ENCODE assay signal across 19 cellular contexts in genomic region chr15:25764980-25765735, GRCh38.
DNase-seq lines count a peak whose midpoint lies in the region; ATAC-seq and TF ChIP-seq lines count a peak whose summit lies in the region.
"Had no signal": no experiment of that assay in that cellular context is flagged by ENCODE, and none has a peak within 500 bp of the region (broad histone marks: within the 10 kb centered on the region; RNA-seq: fewer than 3 reads in every experiment).

No MANE protein-coding gene starts in this region.

- TF ChIP-seq CTCF in natural killer cell (IDR thresholded peaks at IDR 0.05) (no peak), chondrocyte (IDR thresholded peaks at IDR 0.05) (no peak), lung (IDR thresholded peaks at IDR 0.05; ENCODE audit: control extremely low read depth, extremely low read depth) (no peak), parathyroid adenoma (IDR thresholded peaks at IDR 0.05) (no peak), gastrocnemius medialis (IDR thresholded peaks at IDR 0.05 in 4 of 5, conservative IDR thresholded peaks at IDR 0.05 in 1 of 5) (no peak)

- no peak overlapping the region for H3K9ac ChIP-seq in parathyroid adenoma

- no peak overlapping the region for H3K4me3 ChIP-seq in lung
- no peak overlapping the region for H3K4me3 ChIP-seq in parathyroid adenoma (ENCODE audit: low read depth, low read length)
- no peak overlapping the region for H3K4me3 ChIP-seq in gastrocnemius medialis

- no peak overlapping the region for H3K4me3 Mint-ChIP-seq in natural killer cell
- no peak overlapping the region for H3K4me3 Mint-ChIP-seq in natural killer cell treated with Interleukin-12 subunit alpha and Interleukin-12 subunit beta and Interleukin-15 and Interleukin-18, amount 100 ng/mL, for 72 hours
- no peak overlapping the region for H3K4me3 Mint-ChIP-seq in chondrocyte (ENCODE audit: unreplicated experiment)
- H3K4me3 Mint-ChIP-seq: CD4-positive, alpha-beta T cell; IgD-negative memory B cell had no signal

- 87 to 91% methylated on average over 14 of the region's 14 CpGs for WGBS in lung, 2 donors

- no peaks in the 10 kb centered on the region for H3K4me1 ChIP-seq in lung (ENCODE audit: control insufficient read depth in 2 of 2, insufficient read depth in 2 of 2, low read length in 2 of 2)
- peaks cover 6% of the 10 kb centered on the region for H3K4me1 ChIP-seq in parathyroid adenoma
- H3K4me1 ChIP-seq in gastrocnemius medialis, result peaks cover 0 to 4% of the 10 kb centered on the region in 2 donors

- DNase-seq in natural killer cell (no peak), chondrocyte (ENCODE audit: low spot score) (no peak), lung (ENCODE audit: low spot score) (peak; percentile 20), NCI-H187 treated with DMSO at 0.1 percent for 48 hours (lab: John Stamatoyannopoulos, UW) (no peak), gastrocnemius medialis (no peak), NCI-H345 (lab: John Stamatoyannopoulos, UW) (no peak)
- DNase-seq in natural killer cell treated with Interleukin-12 subunit alpha and Interleukin-12 subunit beta and Interleukin-15 and Interleukin-18, amount 100 ng/mL, for 72 hours (ENCODE audit: low spot score), result no peak
- DNase-seq: ACHN; Calu3; CD4-positive, alpha-beta T cell; DMS79 treated with DMSO at 0.1 percent for 48 hours; GF-D8; GOT3; H7 had no signal

- H3K4me1 Mint-ChIP-seq in natural killer cell (peaks cover 35 to 52% of the 10 kb centered on the region in 2 donors), chondrocyte (ENCODE audit: low read depth) (peaks cover 82% of the 10 kb centered on the region)
- H3K4me1 Mint-ChIP-seq in natural killer cell treated with Interleukin-12 subunit alpha and Interleukin-12 subunit beta and Interleukin-15 and Interleukin-18, amount 100 ng/mL, for 72 hours (ENCODE audit: low read depth in 2 of 2), result peaks cover 16 to 31% of the 10 kb centered on the region in 2 donors
- H3K4me1 Mint-ChIP-seq: IgD-negative memory B cell had no signal

- in situ Hi-C loops in gastrocnemius medialis (cut with MboI; ENCODE audit: low sequenced_read_pairs in 4 of 4), result no loop called here

- H3K36me3 Mint-ChIP-seq in natural killer cell, result peaks cover 5% of the 10 kb centered on the region
- H3K36me3 Mint-ChIP-seq in natural killer cell treated with Interleukin-12 subunit alpha and Interleukin-12 subunit beta and Interleukin-15 and Interleukin-18, amount 100 ng/mL, for 72 hours, result peaks cover 5% of the 10 kb centered on the region
- peaks cover 42% of the 10 kb centered on the region for H3K36me3 Mint-ChIP-seq in chondrocyte (ENCODE audit: low read depth)

- H3K27ac Mint-ChIP-seq in natural killer cell (peak overlapping the region; percentile 19 to 44), chondrocyte (ENCODE audit: unreplicated experiment) (peak overlapping the region; percentile 52)
- H3K27ac Mint-ChIP-seq in natural killer cell treated with Interleukin-12 subunit alpha and Interleukin-12 subunit beta and Interleukin-15 and Interleukin-18, amount 100 ng/mL, for 72 hours, result peak overlapping the region in 1 of 2 donors; percentile 2
- H3K27ac Mint-ChIP-seq: CD4-positive, alpha-beta T cell; IgD-negative memory B cell had no signal

- intact Hi-C loops in natural killer cell (cut with micrococcal nuclease) (no loop called here), gastrocnemius medialis (cut with DNase I; ENCODE audit: low total_unique reads) (loop anchor here (5.0 kb wide), 1 partner anchor 663 kb away; no protein-coding TSS in a partner anchor)

- no peak for TF ChIP-seq POLR2A in gastrocnemius medialis (IDR thresholded peaks at IDR 0.05)

- H3K36me3 ChIP-seq in lung (ENCODE audit: control insufficient read depth in 2 of 2, insufficient read depth in 2 of 2, low read length in 2 of 2), result peaks cover 0 to 6% of the 10 kb centered on the region in 2 donors
- no peaks in the 10 kb centered on the region for H3K36me3 ChIP-seq in parathyroid adenoma (ENCODE audit: control insufficient read depth, insufficient read depth, low read length)
- no peaks in the 10 kb centered on the region for H3K36me3 ChIP-seq in gastrocnemius medialis

- H3K9me3 Mint-ChIP-seq in natural killer cell, result no peaks in the 10 kb centered on the region
- H3K9me3 Mint-ChIP-seq in natural killer cell treated with Interleukin-12 subunit alpha and Interleukin-12 subunit beta and Interleukin-15 and Interleukin-18, amount 100 ng/mL, for 72 hours, result no peaks in the 10 kb centered on the region
- H3K9me3 Mint-ChIP-seq in chondrocyte (ENCODE audit: low read depth), result no peaks in the 10 kb centered on the region
- H3K9me3 Mint-ChIP-seq: CD4-positive, alpha-beta T cell had no signal

- H3K27me3 Mint-ChIP-seq in natural killer cell (ENCODE audit: low read depth in 2 of 2) (no peaks in the 10 kb centered on the region), chondrocyte (ENCODE audit: low read depth) (no peaks in the 10 kb centered on the region)
- H3K27me3 Mint-ChIP-seq in natural killer cell treated with Interleukin-12 subunit alpha and Interleukin-12 subunit beta and Interleukin-15 and Interleukin-18, amount 100 ng/mL, for 72 hours, result no peaks in the 10 kb centered on the region
- H3K27me3 Mint-ChIP-seq: CD4-positive, alpha-beta T cell; IgD-negative memory B cell had no signal

- H3K79me2 ChIP-seq in parathyroid adenoma, result no peaks in the 10 kb centered on the region

- no peak overlapping the region for H3K27ac ChIP-seq in lung (ENCODE audit: low read depth in 1 of 2, low read length in 1 of 2)
- H3K27ac ChIP-seq in parathyroid adenoma, result peak overlapping the region; percentile 21
- H3K27ac ChIP-seq in gastrocnemius medialis, result no peak overlapping the region
- H3K27ac ChIP-seq: C4-2B had no signal

- H3K9me3 ChIP-seq in lung (ENCODE audit: control insufficient read depth in 2 of 2, insufficient read depth in 1 of 2, low read length in 1 of 2) (peaks cover 0 to 3% of the 10 kb centered on the region in 2 donors), parathyroid adenoma (ENCODE audit: control insufficient read depth, low read length) (no peaks in the 10 kb centered on the region), gastrocnemius medialis (no peaks in the 10 kb centered on the region)

- H2AFZ ChIP-seq in parathyroid adenoma, result no peak overlapping the region

- no peak overlapping the region for H3K4me2 ChIP-seq in parathyroid adenoma (ENCODE audit: low read length)

- ATAC-seq in natural killer cell, result no peak
- ATAC-seq in natural killer cell treated with Interleukin-12 subunit alpha and Interleukin-12 subunit beta and Interleukin-15 and Interleukin-18, amount 100 ng/mL, for 72 hours, result no peak
- peak; percentile 23 for ATAC-seq in lung (ENCODE audit: insufficient read depth, low FRiP score)
- ATAC-seq in gastrocnemius medialis, result no peak
- ATAC-seq: HCT116, HepG2 had no signal

- H3K27me3 ChIP-seq in lung (ENCODE audit: control insufficient read depth, insufficient read depth) (no peaks in the 10 kb centered on the region), parathyroid adenoma (ENCODE audit: control insufficient read depth, insufficient read depth, low read length) (no peaks in the 10 kb centered on the region), gastrocnemius medialis (no peaks in the 10 kb centered on the region)
